Comparison of ENCODE assay signal across 10 cellular contexts in the genomic region with DNA sequence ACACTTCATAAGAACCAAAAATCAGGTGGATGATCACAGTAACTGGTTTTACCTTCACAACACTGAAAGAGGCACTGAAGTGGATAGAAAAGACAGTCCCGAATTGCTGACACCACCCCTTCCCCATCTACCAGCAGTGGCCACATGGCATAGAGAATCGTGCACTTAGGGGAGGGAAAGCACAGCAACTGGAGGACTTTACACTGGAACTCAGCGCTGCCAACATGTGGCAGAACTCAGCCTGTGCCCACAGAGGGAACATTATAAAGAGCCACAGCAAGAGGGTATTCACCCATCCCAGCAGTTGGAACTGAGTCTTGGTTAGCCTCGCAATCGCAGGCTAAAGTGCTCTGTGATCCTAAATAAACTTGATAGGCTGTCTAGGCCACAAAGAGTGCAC. TPM values are rescaled to one million over a fixed set of nuclear protein-coding genes. Genes with fewer than 3 reads are reported as not detected.
DNase-seq lines count a peak whose midpoint lies in the region; ATAC-seq and TF ChIP-seq lines count a peak whose summit lies in the region.
"Had no signal": no experiment of that assay in that cellular context is flagged by ENCODE, and none has a peak within 500 bp of the region (broad histone marks: within the 10 kb centered on the region; RNA-seq: fewer than 3 reads in every experiment).

No MANE protein-coding gene starts in this region.

- H3K9me3 ChIP-seq in uterus: no peaks in the 10 kb centered on the region

- intact Hi-C loops in uterus (cut with DNase I; ENCODE audit: low total_unique reads): no loop called here

- peak; percentile 2 for DNase-seq in NCI-H345 (lab: John Stamatoyannopoulos, UW)
- no peak for DNase-seq in NCI-H345 treated with DMSO at 0.1 percent for 48 hours (lab: John Stamatoyannopoulos, UW; ENCODE audit: unreplicated experiment)
- peak; percentile 8 for DNase-seq in HK-2 (ENCODE audit: unreplicated experiment)
- DNase-seq in UCSD-AML1 (lab: John Stamatoyannopoulos, UW; ENCODE audit: unreplicated experiment): peak; percentile 15
- peak; percentile 10 for DNase-seq in kidney tubule cell (ENCODE audit: low spot score)
- DNase-seq in uterus: no peak
- DNase-seq: NCI-H2081 treated with DMSO at 0.1 percent for 48 hours, occipital lobe had no signal

- no peak overlapping the region for H3K4me3 ChIP-seq in uterus

- TF ChIP-seq CTCF in uterus (IDR thresholded peaks at IDR 0.05): no peak

- H3K27me3 Mint-ChIP-seq in stimulated activated memory B cell treated with anti-CD40 and anti-IgM and Interleukin-4, amounts not matched to agents 10 μg/mL and 1 μg/mL and 100 μg/mL, for 72 hours: peaks cover 46% of the 10 kb centered on the region

- H3K9me3 Mint-ChIP-seq in stimulated activated memory B cell treated with anti-CD40 and anti-IgM and Interleukin-4, amounts not matched to agents 10 μg/mL and 1 μg/mL and 100 μg/mL, for 72 hours: no peaks in the 10 kb centered on the region

- no peak overlapping the region for H3K4me3 Mint-ChIP-seq in stimulated activated memory B cell treated with anti-CD40 and anti-IgM and Interleukin-4, amounts not matched to agents 10 μg/mL and 1 μg/mL and 100 μg/mL, for 72 hours

- no peak overlapping the region for H3K27ac ChIP-seq in uterus

- no peaks in the 10 kb centered on the region for H3K4me1 ChIP-seq in uterus

- H3K36me3 ChIP-seq in uterus: no peaks in the 10 kb centered on the region

- no peak for TF ChIP-seq POLR2A in uterus (IDR thresholded peaks at IDR 0.05)

- no peaks in the 10 kb centered on the region for H3K36me3 Mint-ChIP-seq in stimulated activated memory B cell treated with anti-CD40 and anti-IgM and Interleukin-4, amounts not matched to agents 10 μg/mL and 1 μg/mL and 100 μg/mL, for 72 hours

- ATAC-seq in stimulated activated memory B cell treated with anti-CD40 and anti-IgM and Interleukin-4, amounts not matched to agents 10 μg/mL and 1 μg/mL and 100 μg/mL, for 72 hours: no peak
- ATAC-seq in HG02884 (IDR thresholded peaks at IDR 0.05; ENCODE audit: unreplicated experiment): no peak

- no peaks in the 10 kb centered on the region for H3K27me3 ChIP-seq in uterus

- no peaks in the 10 kb centered on the region for H3K4me1 Mint-ChIP-seq in stimulated activated memory B cell treated with anti-CD40 and anti-IgM and Interleukin-4, amounts not matched to agents 10 μg/mL and 1 μg/mL and 100 μg/mL, for 72 hours

- no peak overlapping the region for H3K27ac Mint-ChIP-seq in stimulated activated memory B cell treated with anti-CD40 and anti-IgM and Interleukin-4, amounts not matched to agents 10 μg/mL and 1 μg/mL and 100 μg/mL, for 72 hours

RNA-seq across cellular contexts. Expression of a gene that starts 6.5 kb away (rescaled TPM):
- 10 to 100 TPM; 18.5 to 60.3 (median 28.9) TPM for total RNA-seq in uterus

RNA-seq across cellular contexts. Expression of a gene that starts 50.0 kb away (rescaled TPM):
- total RNA-seq in uterus: 100 to 1,000 TPM in 1 of 4 donors, 10 to 100 TPM in 3; 40.2 to 126 (median 75.0) TPM

Comparison
In these comparisons a context has a peak if more than half of its experiments do, and no peak if none do; other contexts are left out.
1. DNase-seq: peak in NCI-H345 (single experiment), HK-2 (single experiment), UCSD-AML1 (single experiment) and kidney tubule cell (single experiment); none in NCI-H345 treated with DMSO at 0.1 percent for 48 hours (single experiment) and uterus (0 of 2).